14 cellular contexts compared by ENCODE assay signal in genomic region chr17:44112284-44113280, GRCh38. TPM values are rescaled to one million over a fixed set of nuclear protein-coding genes. Genes with fewer than 3 reads are reported as not detected.
DNase-seq lines count a peak whose midpoint lies in the region; ATAC-seq and TF ChIP-seq lines count a peak whose summit lies in the region.
"Had no signal": no experiment of that assay in that cellular context is flagged by ENCODE, and none has a peak within 500 bp of the region (broad histone marks: within the 10 kb centered on the region; RNA-seq: fewer than 3 reads in every experiment).

No MANE protein-coding gene starts in this region.

- H3K9me3 Mint-ChIP-seq in stimulated activated effector memory CD8-positive, alpha-beta T cell treated with anti-CD3 and anti-CD28 coated beads, Interleukin-12 subunit alpha, Interleukin-12 subunit beta, amount 100 ng/mL, for 72 hours, result no peaks in the 10 kb centered on the region
- H3K9me3 Mint-ChIP-seq in effector memory CD8-positive, alpha-beta T cell, result no peaks in the 10 kb centered on the region
- H3K9me3 Mint-ChIP-seq: activated T-cell treated with anti-CD3 and anti-CD28 coated beads, Interleukin-2, amount 50 U/mL, for 72 hours had no signal

- WGBS in adrenal gland, 4 donors, result 72 to 89% (median 80%) methylated on average over 2 to 4 of the region's 4 CpGs
- WGBS in right cardiac atrium, result 54% methylated on average over 4 of the region's 4 CpGs
- WGBS in GM23248 (ENCODE audit: low coverage in 1 of 2, low lambda C conversion rate in 2 of 2, missing lambda C conversion rate in 2 of 2), 2 experiments, result 83 to 84% methylated on average over 4 of the region's 4 CpGs

- H3K27me3 Mint-ChIP-seq in effector memory CD8-positive, alpha-beta T cell, result no peaks in the 10 kb centered on the region

- H3K27ac Mint-ChIP-seq in stimulated activated effector memory CD8-positive, alpha-beta T cell treated with anti-CD3 and anti-CD28 coated beads, Interleukin-12 subunit alpha, Interleukin-12 subunit beta, amount 100 ng/mL, for 72 hours, result peak overlapping the region; percentile 49
- peak overlapping the region in 1 of 2 donors; percentile 69 for H3K27ac Mint-ChIP-seq in effector memory CD8-positive, alpha-beta T cell
- H3K27ac Mint-ChIP-seq: activated T-cell treated with anti-CD3 and anti-CD28 coated beads, Interleukin-2, amount 50 U/mL, for 72 hours had no signal

- peaks cover 46 to 64% of the 10 kb centered on the region in 2 donors for H3K4me1 ChIP-seq in adrenal gland (replicated peaks in 1 of 2)
- peaks cover 47% of the 10 kb centered on the region for H3K4me1 ChIP-seq in right cardiac atrium (ENCODE audit: control insufficient read depth, insufficient read depth, low read length)
- peaks cover 37% of the 10 kb centered on the region for H3K4me1 ChIP-seq in GM23248 (ENCODE audit: insufficient read depth)
- peaks cover 38% of the 10 kb centered on the region for H3K4me1 ChIP-seq in BE2C
- peaks cover 20% of the 10 kb centered on the region for H3K4me1 ChIP-seq in PC-3 (ENCODE audit: insufficient read depth, low read length)

- H3K27me3 ChIP-seq in H7 (ENCODE audit: control insufficient read depth, insufficient read depth, low read length), result no peaks in the 10 kb centered on the region
- H3K27me3 ChIP-seq in adrenal gland, result no peaks in the 10 kb centered on the region
- H3K27me3 ChIP-seq in right cardiac atrium (ENCODE audit: control insufficient read depth, insufficient read depth), result no peaks in the 10 kb centered on the region
- H3K27me3 ChIP-seq in GM23248 (replicated peaks; ENCODE audit: insufficient read depth), result no peaks in the 10 kb centered on the region
- H3K27me3 ChIP-seq in BE2C, result no peaks in the 10 kb centered on the region
- H3K27me3 ChIP-seq in PC-3 (ENCODE audit: low read length), result no peaks in the 10 kb centered on the region

- H3K9me3 ChIP-seq in adrenal gland (replicated peaks in 1 of 3) (no peaks in the 10 kb centered on the region), right cardiac atrium (ENCODE audit: control insufficient read depth, low read length) (no peaks in the 10 kb centered on the region), GM23248 (ENCODE audit: low read depth) (no peaks in the 10 kb centered on the region), BE2C (no peaks in the 10 kb centered on the region), PC-3 (ENCODE audit: low read length) (no peaks in the 10 kb centered on the region)

- H3K36me3 Mint-ChIP-seq in stimulated activated effector memory CD8-positive, alpha-beta T cell treated with anti-CD3 and anti-CD28 coated beads, Interleukin-12 subunit alpha, Interleukin-12 subunit beta, amount 100 ng/mL, for 72 hours, result peaks cover 16% of the 10 kb centered on the region
- peaks cover 24% of the 10 kb centered on the region for H3K36me3 Mint-ChIP-seq in effector memory CD8-positive, alpha-beta T cell (ENCODE audit: insufficient read depth)

- intact Hi-C loops in adrenal gland (cut with DNase I) (loop anchor here in 1 of 2 donors (10.0 kb wide), 1 partner anchor 48 kb away; the partner anchor contains the start of gene LSM12), right cardiac atrium (cut with DNase I) (loop anchor here in 1 of 4 donors (10.0 kb wide), 1 partner anchor 98 kb away; the partner anchor contains the start of gene TMEM101), PC-3 (cut with micrococcal nuclease) (no loop called here)

- H3K4me2 ChIP-seq in GM23248 (ENCODE audit: unreplicated experiment) (no peak overlapping the region), PC-3 (ENCODE audit: low read length) (no peak overlapping the region)

- CTCF ChIA-PET in PC-3 (lab: Charles Lee), result no interaction called here

- BruUV-seq in PC-3 (replicated peaks; lab: Mats Ljungman, UMichigan), result no TSS peak

- H2AFZ ChIP-seq in GM23248 (no peak overlapping the region), PC-3 (ENCODE audit: low read length) (no peak overlapping the region)
- H2AFZ ChIP-seq: PC-9 had no signal

- peaks cover 54% of the 10 kb centered on the region for H3K4me1 Mint-ChIP-seq in stimulated activated effector memory CD8-positive, alpha-beta T cell treated with anti-CD3 and anti-CD28 coated beads, Interleukin-12 subunit alpha, Interleukin-12 subunit beta, amount 100 ng/mL, for 72 hours
- H3K4me1 Mint-ChIP-seq in effector memory CD8-positive, alpha-beta T cell (ENCODE audit: low read depth in 2 of 2), result peaks cover 33 to 39% of the 10 kb centered on the region in 2 donors

- ATAC-seq in right cardiac atrium (peak; percentile 24 to 39), PC-3 (no peak)
- ATAC-seq in stimulated activated effector memory CD8-positive, alpha-beta T cell treated with anti-CD3 and anti-CD28 coated beads, Interleukin-12 subunit alpha, Interleukin-12 subunit beta, amount 100 ng/mL, for 72 hours, result no peak
- no peak for ATAC-seq in effector memory CD8-positive, alpha-beta T cell (replicated peaks)
- ATAC-seq: activated T-cell treated with anti-CD3 and anti-CD28 coated beads, Interleukin-2, amount 50 U/mL, for 72 hours had no signal

- H3F3A ChIP-seq in GM23248 (ENCODE audit: insufficient read depth), result peaks cover 14% of the 10 kb centered on the region
- H3F3A ChIP-seq in PC-3 (ENCODE audit: low read length, unreplicated experiment), result no peaks in the 10 kb centered on the region

- TF ChIP-seq POLR2A in adrenal gland (IDR thresholded peaks at IDR 0.05), result no peak

- in situ Hi-C loops in GM23248 (cut with MboI), result no loop called here

- H3K9ac ChIP-seq in GM23248 (no peak overlapping the region), PC-3 (ENCODE audit: low read length) (no peak overlapping the region)

- H3K9me2 ChIP-seq in GM23248 (ENCODE audit: insufficient read depth) (no peaks in the 10 kb centered on the region), PC-3 (replicated peaks; ENCODE audit: low read length) (no peaks in the 10 kb centered on the region)

- H3K36me3 ChIP-seq in H7 (replicated peaks; ENCODE audit: control insufficient read depth, insufficient read depth, low read length) (peaks cover 2% of the 10 kb centered on the region), adrenal gland (replicated peaks in 1 of 2) (peaks cover 0 to 31% of the 10 kb centered on the region in 2 donors), GM23248 (ENCODE audit: low read depth) (no peaks in the 10 kb centered on the region), BE2C (no peaks in the 10 kb centered on the region; the same call in none of the 2 replicates), PC-3 (ENCODE audit: low read depth, low read length) (no peaks in the 10 kb centered on the region)

- DNase-seq in H7 (peak; percentile 52), adrenal gland (peak; percentile 59 to 83 (median 79)), right cardiac atrium (peak; percentile 73 to 86 (median 82)), GM23248 (no peak), BE2C (no peak), PC-3 (no peak)
- DNase-seq in stimulated activated effector memory CD8-positive, alpha-beta T cell treated with anti-CD3 and anti-CD28 coated beads, Interleukin-12 subunit alpha, Interleukin-12 subunit beta, amount 100 ng/mL, for 72 hours (ENCODE audit: low spot score in 2 of 2), result no peak
- DNase-seq in effector memory CD8-positive, alpha-beta T cell, result no peak
- DNase-seq: activated T-cell treated with anti-CD3 and anti-CD28 coated beads, Interleukin-2, amount 50 U/mL, for 72 hours; central memory CD4-positive, alpha-beta T cell; COR-L47; foreskin fibroblast; NCI-H1930; PC-9 had no signal

- H3K27ac ChIP-seq in adrenal gland (peak overlapping the region in 4 of 5 donors; percentile 30 to 88 (median 59)), right cardiac atrium (ENCODE audit: low read length) (peak overlapping the region; percentile 93), GM23248 (no peak overlapping the region), PC-3 (ENCODE audit: low read length) (no peak overlapping the region)
- H3K27ac ChIP-seq: PC-9 had no signal

- H4K20me1 ChIP-seq in GM23248 (ENCODE audit: insufficient read depth), result no peaks in the 10 kb centered on the region
- no peaks in the 10 kb centered on the region for H4K20me1 ChIP-seq in PC-3 (ENCODE audit: low read length)

- POLR2A ChIA-PET in PC-3 (lab: Charles Lee; ENCODE audit: unreplicated experiment), result no interaction called here

- TF ChIP-seq CTCF in adrenal gland (IDR thresholded peaks at IDR 0.05), result no peak
- TF ChIP-seq CTCF in BE2C (IDR thresholded peaks at IDR 0.05; ENCODE audit: low read depth, low read length), result no peak
- TF ChIP-seq CTCF in PC-3 (conservative IDR thresholded peaks at IDR 0.05; ENCODE audit: low read depth, low read length), result no peak

- no peak overlapping the region for H3K4me3 Mint-ChIP-seq in stimulated activated effector memory CD8-positive, alpha-beta T cell treated with anti-CD3 and anti-CD28 coated beads, Interleukin-12 subunit alpha, Interleukin-12 subunit beta, amount 100 ng/mL, for 72 hours
- H3K4me3 Mint-ChIP-seq in effector memory CD8-positive, alpha-beta T cell, result peak overlapping the region in 1 of 2 donors; percentile 23

- H3K79me2 ChIP-seq in GM23248 (ENCODE audit: insufficient read depth) (peaks cover 61% of the 10 kb centered on the region), PC-3 (ENCODE audit: low read length) (no peaks in the 10 kb centered on the region)

- H3K4me3 ChIP-seq in H7 (ENCODE audit: insufficient read depth, low read depth, low read length) (no peak overlapping the region), adrenal gland (no peak overlapping the region), right cardiac atrium (ENCODE audit: low read length) (no peak overlapping the region), GM23248 (no peak overlapping the region), BE2C (ENCODE audit: low read depth, low read length) (no peak overlapping the region), PC-3 (ENCODE audit: low read length) (no peak overlapping the region)
- H3K4me3 ChIP-seq: PC-9 had no signal

RNA-seq across cellular contexts. Expression of gene HDAC5, which starts 10.9 kb away (rescaled TPM):
- 72.5 and 89.0 TPM in 2 replicates for total RNA-seq in H7 (2014; rRNA removed; shearing (Covaris generic))
- total RNA-seq in adrenal gland (100 to 1,000 TPM in 3 of 8 donors, 10 to 100 TPM in 5; 15.1 to 144 (median 73.0) TPM), right cardiac atrium (10 to 100 TPM; 47.9 to 89.2 (median 74.4) TPM), PC-3 (2014; rRNA removed) (39.1 and 47.1 TPM in 2 replicates)
- polyA plus RNA-seq in adrenal gland (100 to 1,000 TPM in 1 of 3 donors, 10 to 100 TPM in 1, 1 to 10 TPM in 1; 4.8 to 102 (median 83.0) TPM), right cardiac atrium (72.4 TPM), GM23248 (2016; fragmentation: Nextera tagmentation; extraction: Ambion mirVana) (28.5 and 32.2 TPM in 2 replicates)
- 84.4 and 98.7 TPM in 2 replicates for total RNA-seq in GM23248 (2014; rRNA removed; shearing (Covaris generic))
- polyA plus RNA-seq in BE2C (2012; ENCODE audit: insufficient read depth, insufficient read length, low read depth), result 179 TPM

RNA-seq across cellular contexts. Expression of gene HROB, which starts 29.1 kb away (rescaled TPM):
- total RNA-seq in H7 (2014; rRNA removed; shearing (Covaris generic)), result 12.9 and 15.7 TPM in 2 replicates
- total RNA-seq in adrenal gland, result 1 to 10 TPM in 2 of 8 donors, under 1 TPM in 5, not detected in 1; 0.49 to 2.6 (median 0.83) TPM
- polyA plus RNA-seq in adrenal gland, result 1 to 10 TPM in 2 of 3 donors, under 1 TPM in 1; 0.42 to 2.6 (median 1.5) TPM
- 1 to 10 TPM in 1 of 4 donors, under 1 TPM in 3; 0.47 to 1.4 (median 0.76) TPM for total RNA-seq in right cardiac atrium
- 0.38 TPM for polyA plus RNA-seq in right cardiac atrium
- total RNA-seq in GM23248 (2014; rRNA removed; shearing (Covaris generic)), result 1.3 and 1.8 TPM in 2 replicates
- 3.5 and 3.6 TPM in 2 replicates for polyA plus RNA-seq in GM23248 (2016; fragmentation: Nextera tagmentation; extraction: Ambion mirVana)
- 2.1 TPM for polyA plus RNA-seq in BE2C (2012; ENCODE audit: insufficient read depth, insufficient read length, low read depth)
- total RNA-seq in PC-3 (2014; rRNA removed), result 13.5 and 14.3 TPM in 2 replicates

RNA-seq across cellular contexts. Expression of gene G6PC3, which starts 42.0 kb away (rescaled TPM):
- total RNA-seq in H7 (2014; rRNA removed; shearing (Covaris generic)), result 94.0 and 104 TPM in 2 replicates
- 100 to 1,000 TPM in 2 of 8 donors, 10 to 100 TPM in 6; 51.2 to 114 (median 80.9) TPM for total RNA-seq in adrenal gland
- 100 to 1,000 TPM in 2 of 3 donors, 10 to 100 TPM in 1; 95.0 to 254 (median 207) TPM for polyA plus RNA-seq in adrenal gland
- total RNA-seq in right cardiac atrium, result 10 to 100 TPM; 31.9 to 46.9 (median 38.5) TPM
- 71.4 TPM for polyA plus RNA-seq in right cardiac atrium
- total RNA-seq in GM23248 (2014; rRNA removed; shearing (Covaris generic)), result 57.4 and 68.5 TPM in 2 replicates
- polyA plus RNA-seq in GM23248 (2016; fragmentation: Nextera tagmentation; extraction: Ambion mirVana), result 121 and 128 TPM in 2 replicates
- polyA plus RNA-seq in BE2C (2012; ENCODE audit: insufficient read depth, insufficient read length, low read depth), result 92.3 TPM
- total RNA-seq in PC-3 (2014; rRNA removed), result 60.1 and 69.5 TPM in 2 replicates

RNA-seq across cellular contexts. Expression of gene LSM12, which starts 46.1 kb away (rescaled TPM):
- total RNA-seq in H7 (2014; rRNA removed; shearing (Covaris generic)), result 101 and 109 TPM in 2 replicates
- total RNA-seq in adrenal gland (10 to 100 TPM; 19.8 to 53.0 (median 40.0) TPM), right cardiac atrium (10 to 100 TPM; 44.5 to 54.9 (median 49.3) TPM), PC-3 (2014; rRNA removed) (118 and 123 TPM in 2 replicates)
- polyA plus RNA-seq in adrenal gland (10 to 100 TPM; 28.9 to 54.7 (median 37.0) TPM), right cardiac atrium (35.0 TPM), GM23248 (2016; fragmentation: Nextera tagmentation; extraction: Ambion mirVana) (122 and 125 TPM in 2 replicates)
- 36.1 and 49.4 TPM in 2 replicates for total RNA-seq in GM23248 (2014; rRNA removed; shearing (Covaris generic))
- polyA plus RNA-seq in BE2C (2012; ENCODE audit: insufficient read depth, insufficient read length, low read depth), result 48.8 TPM

RNA-seq across cellular contexts. Expression of gene ASB16, which starts 57.9 kb away (rescaled TPM):
- total RNA-seq in H7 (2014; rRNA removed; shearing (Covaris generic)), result 0.17 TPM in 1 of 2 replicates, not detected in the other
- total RNA-seq in adrenal gland (under 1 TPM in 6 of 8 donors, not detected in 2; 0.22 to 0.83 (median 0.45) TPM), right cardiac atrium (10 to 100 TPM in 2 of 4 donors, 1 to 10 TPM in 2; 5.3 to 11.3 (median 9.7) TPM), PC-3 (2014; rRNA removed) (0.35 and 0.51 TPM in 2 replicates)
- polyA plus RNA-seq in adrenal gland (under 1 TPM; 0.13 to 0.48 (median 0.16) TPM), right cardiac atrium (5.4 TPM), GM23248 (2016; fragmentation: Nextera tagmentation; extraction: Ambion mirVana) (0.22 and 0.25 TPM in 2 replicates)
- not detected in 2 replicates for total RNA-seq in GM23248 (2014; rRNA removed; shearing (Covaris generic))
- 2.3 TPM for polyA plus RNA-seq in BE2C (2012; ENCODE audit: insufficient read depth, insufficient read length, low read depth)
- total RNA-seq: PC-9 had no signal

Comparison
In these comparisons a context has a peak if more than half of its experiments do, and no peak if none do; other contexts are left out.
1. DNase-seq: peak in H7 (single experiment), adrenal gland (7 of 7) and right cardiac atrium (3 of 3); none in stimulated activated effector memory CD8-positive, alpha-beta T cell treated with anti-CD3 and anti-CD28 coated beads, Interleukin-12 subunit alpha, Interleukin-12 subunit beta, amount 100 ng/mL, for 72 hours (0 of 2), GM23248 (single experiment), BE2C (single experiment), PC-3 (single experiment) and effector memory CD8-positive, alpha-beta T cell (0 of 3).
2. H3K27ac ChIP-seq: peak in adrenal gland (4 of 5) and right cardiac atrium (single experiment); none in GM23248 (single experiment) and PC-3 (single experiment).
3. ATAC-seq: peak in right cardiac atrium (2 of 2); none in stimulated activated effector memory CD8-positive, alpha-beta T cell treated with anti-CD3 and anti-CD28 coated beads, Interleukin-12 subunit alpha, Interleukin-12 subunit beta, amount 100 ng/mL, for 72 hours (single experiment), PC-3 (single experiment) and effector memory CD8-positive, alpha-beta T cell (single experiment).